Comparison of ENCODE assay signal across 24 cellular contexts in the genomic region with DNA sequence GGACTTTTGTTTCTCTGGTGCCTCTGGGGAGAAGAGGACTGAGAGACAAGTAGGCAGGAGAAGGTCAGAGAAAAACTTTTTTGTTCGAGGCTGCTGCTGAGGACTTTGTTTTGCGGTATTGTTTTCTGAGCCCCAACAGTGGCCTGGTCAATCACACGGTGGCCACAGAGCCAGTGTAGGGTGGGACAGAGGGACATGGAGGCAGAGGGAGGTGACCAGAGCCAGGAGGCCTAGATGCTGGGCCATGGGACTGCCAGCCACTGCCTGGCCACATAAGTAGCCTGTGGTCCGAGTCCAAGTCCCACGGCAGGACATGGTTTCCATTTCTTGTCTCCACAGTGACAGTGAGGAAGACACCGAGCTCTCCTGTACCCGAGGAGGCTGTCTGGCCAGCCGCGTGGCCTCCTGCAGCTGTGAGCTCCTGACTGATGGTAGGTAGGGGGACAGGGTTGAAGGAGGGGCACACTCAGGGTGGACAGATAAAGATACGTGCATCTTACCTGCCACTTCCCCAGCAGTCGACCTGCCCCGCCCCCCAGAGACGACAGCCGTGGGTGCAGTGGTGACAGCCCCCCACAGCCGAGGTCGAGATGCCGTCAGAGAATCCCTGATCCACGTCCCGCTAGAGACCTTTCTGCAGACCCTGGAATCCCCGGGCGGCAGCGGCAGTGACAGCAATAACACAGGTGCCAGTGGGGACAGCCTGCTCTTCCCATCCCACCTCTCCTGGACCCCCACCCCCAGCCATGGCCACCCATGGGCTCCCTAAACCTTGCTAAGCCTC. TPM values are rescaled to one million over a fixed set of nuclear protein-coding genes. Genes with fewer than 3 reads are reported as not detected.
"Had no signal": no experiment of that assay in that cellular context is flagged by ENCODE, and none has a peak within 500 bp of the region (broad histone marks: within the 10 kb centered on the region; RNA-seq: fewer than 3 reads in every experiment).

No MANE protein-coding gene starts in this region.

- H3K4me1 ChIP-seq: breast epithelium, colonic mucosa, left lung, testis had no signal

- H3K27me3 ChIP-seq: breast epithelium, colonic mucosa, dorsolateral prefrontal cortex, left lung, testis, upper lobe of left lung had no signal

- H3K27ac ChIP-seq: breast epithelium, colonic mucosa, dorsolateral prefrontal cortex, left lung, testis, upper lobe of left lung had no signal

- H3K27ac Mint-ChIP-seq: activated naive CD8-positive, alpha-beta T cell; effector memory CD8-positive, alpha-beta T cell; T-cell; T-helper 2 cell treated with Interferon-gamma antibody and Interleukin-4, amounts not matched to agents 5 μg/mL and 100 μg/mL, for 36 hours had no signal

- DNase-seq: activated CD4-positive, alpha-beta T cell treated with anti-CD3 and anti-CD28 coated beads for 1 hour; activated CD4-positive, alpha-beta T cell treated with anti-CD3 and anti-CD28 coated beads, Interleukin-2, amount 50 U/mL, for 1 hour; activated T-cell treated with anti-CD3 and anti-CD28 coated beads, Interleukin-2, amount 50 U/mL, for 1 hour; colonic mucosa; dorsolateral prefrontal cortex; effector memory CD8-positive, alpha-beta T cell; foreskin melanocyte; kidney glomerular epithelial cell; midbrain; occipital lobe; stimulated activated CD4-positive, alpha-beta T cell treated with anti-CD3 and anti-CD28 coated beads, Interleukin-4, amount 100 ng/mL, for 1 hour; stimulated activated naive CD4-positive, alpha-beta T cell; T-cell; testis had no signal

- H3K36me3 Mint-ChIP-seq: activated naive CD8-positive, alpha-beta T cell had no signal

- H3K27me3 Mint-ChIP-seq: activated naive CD8-positive, alpha-beta T cell; effector memory CD8-positive, alpha-beta T cell; T-cell had no signal

- H3K9me3 ChIP-seq: breast epithelium, colonic mucosa, left lung, testis, upper lobe of left lung had no signal

- ATAC-seq: effector memory CD8-positive, alpha-beta T cell; esophagus mucosa; left lung; sciatic nerve; T-cell had no signal

- H3K9me3 Mint-ChIP-seq: effector memory CD8-positive, alpha-beta T cell; T-cell; T-helper 2 cell treated with Interferon-gamma antibody and Interleukin-4, amounts not matched to agents 5 μg/mL and 100 μg/mL, for 36 hours had no signal

- H3K4me3 Mint-ChIP-seq: activated naive CD8-positive, alpha-beta T cell; effector memory CD8-positive, alpha-beta T cell; T-cell; T-helper 2 cell treated with Interferon-gamma antibody and Interleukin-4, amounts not matched to agents 5 μg/mL and 100 μg/mL, for 36 hours had no signal

- H3K36me3 ChIP-seq: breast epithelium, colonic mucosa had no signal

- FAIRE-seq: endothelial cell of umbilical vein, TTC549 had no signal

- H3K4me3 ChIP-seq: breast epithelium, colonic mucosa, dorsolateral prefrontal cortex, left lung, testis, upper lobe of left lung had no signal

- H3K4me1 Mint-ChIP-seq: T-cell had no signal

RNA-seq across cellular contexts. Expression of gene SPDYE6, which starts 42.1 kb away (rescaled TPM):
- polyA plus RNA-seq: endothelial cell of umbilical vein, neural cell had no signal
